Comparison of ENCODE assay signal across 8 cellular contexts in the genomic region with DNA sequence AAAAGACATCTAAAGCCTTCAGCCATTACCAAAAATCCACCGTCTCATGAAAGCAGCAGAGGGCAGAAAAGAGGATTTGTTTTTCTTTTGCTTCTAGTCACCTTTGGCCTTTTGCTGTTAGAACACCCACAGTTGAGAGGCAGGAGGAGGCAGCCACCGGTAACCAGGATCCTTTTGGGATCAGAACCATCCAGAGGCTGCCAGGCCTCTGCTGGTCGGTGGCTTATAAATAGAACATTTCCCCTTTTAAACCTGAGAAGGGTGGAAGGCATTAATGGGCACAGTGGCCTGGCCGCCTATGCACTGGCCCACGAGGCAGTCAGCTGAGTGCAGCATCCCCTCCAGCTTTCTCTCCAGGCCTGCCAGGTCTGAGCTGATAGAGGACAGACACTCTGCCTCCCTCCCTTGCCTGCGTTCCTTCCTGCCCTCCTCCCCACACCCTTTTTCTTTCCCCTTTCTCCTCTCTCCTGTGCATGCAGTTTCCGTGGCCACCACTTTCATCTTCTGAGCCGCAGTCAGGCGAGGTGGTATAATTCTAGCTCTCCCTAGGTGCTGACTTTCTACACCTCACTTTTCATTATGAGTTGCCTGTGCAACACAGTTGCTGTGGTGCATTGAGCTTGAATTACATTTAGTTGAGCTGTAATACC.
A peak's percentile ranks its signal among the peaks of the same experiment; 100 is the strongest.
DNase-seq lines count a peak whose midpoint lies in the region; ATAC-seq, FAIRE-seq and TF ChIP-seq lines count a peak whose summit lies in the region.

No MANE protein-coding gene starts in this region.

- H3K27me3 ChIP-seq in K562 (ENCODE audit: control insufficient read depth in 2 of 2, insufficient read depth in 2 of 2, low read length in 2 of 2): no peaks in the 10 kb centered on the region
- H3K27me3 ChIP-seq in osteoblast (ENCODE audit: insufficient read depth, low read length): no peaks in the 10 kb centered on the region

- DNase-seq in GM10248 (ENCODE audit: extremely low spot score) (peak; percentile 44), K562 (ENCODE audit: extremely low read depth in 1 of 4, low spot score in 3 of 4) (no peak), osteoblast (ENCODE audit: insufficient read length, low spot score, missing footprints) (no peak), AML-193 (lab: John Stamatoyannopoulos, UW) (no peak), GDM1 (lab: John Stamatoyannopoulos, UW) (no peak), COLO829 (ENCODE audit: low spot score) (no peak)

- no peaks in the 10 kb centered on the region for H3K36me3 ChIP-seq in K562 (ENCODE audit: control insufficient read depth, insufficient read depth, low read length)
- no peaks in the 10 kb centered on the region for H3K36me3 ChIP-seq in osteoblast (ENCODE audit: insufficient read depth, low read length)

- 0 out of 4 replicates have a peak, but pooled peaks of 1 of the 2 experiments have one; percentile 17 for TF ChIP-seq RAD21 in K562 (CRISPR knock-in tag; conservative IDR thresholded peaks at IDR 0.05 in 1 of 2, IDR thresholded peaks at IDR 0.05 in 1 of 2)

- H3K4me3 ChIP-seq in K562: no peak overlapping the region
- no peak overlapping the region for H3K4me3 ChIP-seq in osteoblast (ENCODE audit: insufficient read depth, low read length)

- H2AFZ ChIP-seq in K562 (ENCODE audit: low read depth, low read length) (peak overlapping the region; percentile 55; the same call in 1 of the 2 replicates), osteoblast (ENCODE audit: low read length) (peak overlapping the region; percentile 59)

- intact Hi-C loops in K562 (cut with micrococcal nuclease): no loop called here

- H3K4me2 ChIP-seq in K562 (ENCODE audit: insufficient read depth, low read length) (no peak overlapping the region), osteoblast (ENCODE audit: insufficient read depth, low read length) (no peak overlapping the region)

- no peak for TF ChIP-seq EP300 in K562 (IDR thresholded peaks at IDR 0.05; ENCODE audit: low read length)

- 30% methylated on average over 9 of the region's 9 CpGs for WGBS in K562 (ENCODE audit: insufficient coverage, low coverage, missing lambda C conversion rate)

- TF ChIP-seq POLR2A in K562 (conservative IDR thresholded peaks at IDR 0.05): no peak

- H3K79me2 ChIP-seq in K562 (ENCODE audit: control insufficient read depth, insufficient read depth, low read length) (no peaks in the 10 kb centered on the region), osteoblast (ENCODE audit: insufficient read depth, low read length) (no peaks in the 10 kb centered on the region)

- FAIRE-seq in K562 (lab: Jason Lieb, UNC): no peak

- ATAC-seq in GM19324 (IDR thresholded peaks at IDR 0.05; ENCODE audit: low FRiP score, unreplicated experiment) (peak; percentile 49), HG03159 (IDR thresholded peaks at IDR 0.05; ENCODE audit: unreplicated experiment) (peak; percentile 43), K562 (peak; percentile 12; the same call in 2 of the 3 replicates)

- no TSS peak for BruUV-seq in K562 (replicated peaks; lab: Mats Ljungman, UMichigan)

- in situ Hi-C loops in K562 (cut with MboI): no loop called here

- peak overlapping the region in 1 of 2 experiments; percentile 50; a peak in 1 of 4 replicates for H3K9ac ChIP-seq in K562 (ENCODE audit: insufficient read depth in 1 of 2, low read depth in 2 of 2, low read length in 2 of 2)

- POLR2A ChIA-PET in GM10248 (lab: Yijun Ruan, JAX): interaction anchor here (0.6 to 1.0 kb wide), 2 partner anchors 19 to 159 kb away, joined by 3 to 4 read pairs; no protein-coding TSS in a partner anchor
- POLR2A ChIA-PET in K562 (lab: Yijun Ruan, JAX): interaction anchor here (0.6 to 0.8 kb wide), 3 partner anchors 380 to 582 kb away, joined by 3 read pairs; a partner anchor contains a TSS

- CTCF ChIA-PET in GM10248 (lab: Yijun Ruan, JAX) (interaction anchor here (0.7 to 2.1 kb wide), 16 partner anchors 9 to 801 kb away, joined by 3 to 9 read pairs (median 4); a partner anchor contains a TSS), K562 (lab: Yijun Ruan, JAX; ENCODE audit: low intra/inter-chr PET ratio) (no interaction called here)

- TF ChIP-seq CTCF in GM10248 (IDR thresholded peaks at IDR 0.05; ENCODE audit: control extremely low read depth, extremely low read depth, low read depth, missing control alignments): no peak
- no peak for TF ChIP-seq CTCF in K562 (IDR thresholded peaks at IDR 0.05 in 2 of 3, conservative IDR thresholded peaks at IDR 0.05 in 1 of 3; ENCODE audit: insufficient read depth in 2 of 3, low read depth in 1 of 3, low read length in 3 of 3)
- peak; percentile 14 for TF ChIP-seq CTCF in osteoblast (IDR thresholded peaks at IDR 0.05; ENCODE audit: extremely low read depth, low read depth, low read length)

- no peaks in the 10 kb centered on the region for H3K9me3 ChIP-seq in K562 (replicated peaks; ENCODE audit: control insufficient read depth, insufficient read depth, low read depth, low read length)
- no peaks in the 10 kb centered on the region for H3K9me3 ChIP-seq in osteoblast (ENCODE audit: low read depth, low read length)

- H4K20me1 ChIP-seq in K562 (replicated peaks; ENCODE audit: control insufficient read depth, insufficient read depth, low read length) (no peaks in the 10 kb centered on the region), osteoblast (ENCODE audit: insufficient read depth, low read length) (no peaks in the 10 kb centered on the region)

- H3K9me1 ChIP-seq in K562 (ENCODE audit: control insufficient read depth, insufficient read depth, low read length): no peaks in the 10 kb centered on the region

- H3K4me1 ChIP-seq in K562 (replicated peaks in 1 of 2; ENCODE audit: control insufficient read depth in 2 of 2, insufficient read depth in 2 of 2, low read length in 2 of 2) (peaks cover 9 to 28% of the 10 kb centered on the region in 2 experiments), osteoblast (ENCODE audit: insufficient read depth, low read length) (peaks cover 6% of the 10 kb centered on the region)

- H3K27ac ChIP-seq in K562 (ENCODE audit: extremely low read depth, low read depth, low read length): no peak overlapping the region
- no peak overlapping the region for H3K27ac ChIP-seq in osteoblast (ENCODE audit: low read depth, low read length)

TF ChIP-seq in K562, 482 proteins besides CTCF, POLR2A, EP300 and RAD21:
- TF ChIP-seq NR2C1 (IDR thresholded peaks at IDR 0.05) (no peak), NR2C1 (tag; IDR thresholded peaks at IDR 0.05) (peak; percentile 23; the same call in 1 of the 2 replicates), NR2C2 (CRISPR knock-in tag; IDR thresholded peaks at IDR 0.05) (no peak), NR2C2 (tag; IDR thresholded peaks at IDR 0.05) (peak; percentile 30; the same call in 1 of the 2 replicates)
- TF ChIP-seq, protein P1, sequence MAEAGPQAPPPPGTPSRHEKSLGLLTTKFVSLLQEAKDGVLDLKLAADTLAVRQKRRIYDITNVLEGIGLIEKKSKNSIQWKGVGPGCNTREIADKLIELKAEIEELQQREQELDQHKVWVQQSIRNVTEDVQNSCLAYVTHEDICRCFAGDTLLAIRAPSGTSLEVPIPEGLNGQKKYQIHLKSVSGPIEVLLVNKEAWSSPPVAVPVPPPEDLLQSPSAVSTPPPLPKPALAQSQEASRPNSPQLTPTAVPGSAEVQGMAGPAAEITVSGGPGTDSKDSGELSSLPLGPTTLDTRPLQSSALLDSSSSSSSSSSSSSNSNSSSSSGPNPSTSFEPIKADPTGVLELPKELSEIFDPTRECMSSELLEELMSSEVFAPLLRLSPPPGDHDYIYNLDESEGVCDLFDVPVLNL (CRISPR knock-in tag; IDR thresholded peaks at IDR 0.05; ENCODE audit: low read depth): no peak
